ENCODE assay signal across 25 cellular contexts in genomic region chr5:154523104-154523503, GRCh38. TPM values are rescaled to one million over a fixed set of nuclear protein-coding genes. Genes with fewer than 3 reads are reported as not detected.
A peak's percentile ranks its signal among the peaks of the same experiment; 100 is the strongest.
DNase-seq lines count a peak whose midpoint lies in the region; ATAC-seq and TF ChIP-seq lines count a peak whose summit lies in the region.
"Had no signal": no experiment of that assay in that cellular context is flagged by ENCODE, and none has a peak within 500 bp of the region (broad histone marks: within the 10 kb centered on the region; RNA-seq: fewer than 3 reads in every experiment).

No MANE protein-coding gene starts in this region.

- H3K36me3 ChIP-seq in trophoblast cell (ENCODE audit: control insufficient read depth in 1 of 2, insufficient read depth in 2 of 2, low read length in 2 of 2): no peaks in the 10 kb centered on the region
- H3K36me3 ChIP-seq: brain microvascular endothelial cell, heart left ventricle, lower lobe of right lung, neural progenitor cell had no signal

- H2BK5ac ChIP-seq in trophoblast cell (ENCODE audit: low read depth, low read length, poor library complexity): peak overlapping the region; percentile 90

- peak overlapping the region; percentile 72 for H3K23ac ChIP-seq in trophoblast cell (ENCODE audit: low read length)

- H4K91ac ChIP-seq in trophoblast cell (ENCODE audit: low read depth, low read length): peak overlapping the region; percentile 96

- no peaks in the 10 kb centered on the region for H3K9me3 ChIP-seq in trophoblast cell (ENCODE audit: insufficient read depth, low read depth, low read length)
- H3K9me3 ChIP-seq: heart left ventricle, lower lobe of right lung had no signal

- H3K4me2 ChIP-seq in trophoblast cell (ENCODE audit: low read length): peak overlapping the region; percentile 19
- H3K4me2 ChIP-seq: neural progenitor cell, PC-9 had no signal

- peak overlapping the region; percentile 94 for H3K14ac ChIP-seq in trophoblast cell (ENCODE audit: low read length)

- H2BK12ac ChIP-seq in trophoblast cell (ENCODE audit: low read length): peak overlapping the region; percentile 96

- peaks cover 13% of the 10 kb centered on the region for H3K79me2 ChIP-seq in trophoblast cell (ENCODE audit: control insufficient read depth, insufficient read depth, low read length, poor library complexity)

- H4K8ac ChIP-seq in trophoblast cell (ENCODE audit: low read depth, low read length): peak overlapping the region; percentile 61

- DNase-seq in Ammon's horn (ENCODE audit: low spot score) (peak; percentile 25), NCI-H1694 treated with DMSO at 0.1 percent for 48 hours (lab: John Stamatoyannopoulos, UW) (peak; percentile 45), epithelial cell of esophagus (ENCODE audit: low read depth) (peak; percentile 52), trophoblast cell (no peak), T-helper 9 cell (no peak), ecto neural progenitor cell (ENCODE audit: low spot score) (no peak)
- DNase-seq: activated B cell treated with CpG ODN at 0.5 μM for 24 hours; activated CD8-positive, alpha-beta memory T cell treated with anti-CD3 and anti-CD28 coated beads, Interleukin-2, amount 10 ng/mL, durations not matched to agents 7 days and 5 days; activated naive CD4-positive, alpha-beta T cell treated with anti-CD3 and anti-CD28 coated beads for 36 hours; DMS79; effector CD8-positive, alpha-beta T cell; HCEC 1CT; lower lobe of right lung; MM.1S; PC-9; posterior cingulate gyrus; stimulated activated naive CD4-positive, alpha-beta T cell; SW 1271 had no signal

- H2BK120ac ChIP-seq in trophoblast cell (ENCODE audit: insufficient read depth, low read length, poor library complexity): peak overlapping the region; percentile 98

- no CpG with 5 or more reads among the region's 4 CpGs for WGBS in trophoblast cell (ENCODE audit: extremely low coverage, insufficient coverage, insufficient read length)

- H2AFZ ChIP-seq in trophoblast cell (ENCODE audit: insufficient read depth, low read length, poor library complexity): peak overlapping the region; percentile 12
- H2AFZ ChIP-seq: PC-9 had no signal

- H3K27ac ChIP-seq in trophoblast cell (ENCODE audit: low read depth, low read length): peak overlapping the region; percentile 99
- H3K27ac ChIP-seq: brain microvascular endothelial cell, lower lobe of right lung, neural progenitor cell, PC-9 had no signal

- H3K4ac ChIP-seq in trophoblast cell (ENCODE audit: low read depth, low read length): peak overlapping the region; percentile 24

- ATAC-seq in GM19463 (IDR thresholded peaks at IDR 0.05; ENCODE audit: unreplicated experiment): no peak
- ATAC-seq: activated CD8-positive, alpha-beta memory T cell treated with anti-CD3 and anti-CD28 coated beads, Interleukin-2, amount 10 ng/mL, durations not matched to agents 7 days and 5 days; lower lobe of right lung had no signal

- H3K4me3 ChIP-seq in epithelial cell of esophagus (ENCODE audit: low read length) (no peak overlapping the region), trophoblast cell (ENCODE audit: low read depth, low read length) (no peak overlapping the region)
- H3K4me3 ChIP-seq: heart left ventricle, K562, lower lobe of right lung, neural progenitor cell, PC-9 had no signal

- peaks cover 77% of the 10 kb centered on the region for H3K79me1 ChIP-seq in trophoblast cell (ENCODE audit: low read length)

- TF ChIP-seq CTCF in epithelial cell of esophagus (IDR thresholded peaks at IDR 0.05; ENCODE audit: insufficient read depth, low read depth, low read length, missing control alignments): no peak

- H3K27me3 ChIP-seq in trophoblast cell (ENCODE audit: insufficient read depth, low read length): no peaks in the 10 kb centered on the region

- peak overlapping the region; percentile 86 for H2AK5ac ChIP-seq in trophoblast cell (ENCODE audit: low read length)

- peak overlapping the region; percentile 14 for H3K9ac ChIP-seq in trophoblast cell (ENCODE audit: low read length)
- H3K9ac ChIP-seq: neural progenitor cell had no signal

- H4K12ac ChIP-seq in trophoblast cell (ENCODE audit: low read depth, low read length): no peak overlapping the region

- H3K18ac ChIP-seq in trophoblast cell (ENCODE audit: low read length): peak overlapping the region; percentile 56

- peaks cover 44 to 49% of the 10 kb centered on the region in 2 experiments for H3K4me1 ChIP-seq in trophoblast cell (ENCODE audit: control insufficient read depth in 1 of 2, insufficient read depth in 2 of 2, low read length in 2 of 2)
- H3K4me1 ChIP-seq: lower lobe of right lung had no signal

RNA-seq across cellular contexts. Expression of gene HAND1, which starts 45.1 kb away (rescaled TPM):
- 1,543 and 1,644 TPM in 2 replicates for polyA plus RNA-seq in trophoblast cell (2013)
- polyA plus RNA-seq: BJ, esophagus, K562 had no signal

Comparison
In these comparisons a context has a peak if more than half of its experiments do, and no peak if none do; other contexts are left out.
1. DNase-seq: peak in Ammon's horn (single experiment), NCI-H1694 treated with DMSO at 0.1 percent for 48 hours (single experiment) and epithelial cell of esophagus (single experiment); none in trophoblast cell (0 of 2), T-helper 9 cell (single experiment) and ecto neural progenitor cell (single experiment).